Comparison of ENCODE assay signal across 8 cellular contexts in genomic region chr11:6482431-6482830, GRCh38. TPM values are rescaled to one million over a fixed set of nuclear protein-coding genes. Genes with fewer than 3 reads are reported as not detected.
A peak's percentile ranks its signal among the peaks of the same experiment; 100 is the strongest.
DNase-seq lines count a peak whose midpoint lies in the region; ATAC-seq and TF ChIP-seq lines count a peak whose summit lies in the region.

No MANE protein-coding gene starts in this region.

- peaks cover 81% of the 10 kb centered on the region for H3K36me3 ChIP-seq in RWPE2 (ENCODE audit: low read depth)
- H3K36me3 ChIP-seq in trophoblast cell (ENCODE audit: control insufficient read depth in 1 of 2, insufficient read depth in 2 of 2, low read length in 2 of 2) = peaks cover 22 to 37% of the 10 kb centered on the region in 2 experiments

- TF ChIP-seq CTCF in RWPE2 (IDR thresholded peaks at IDR 0.05; ENCODE audit: poor library complexity, severe bottlenecking) = no peak

- no peak overlapping the region for H3K18ac ChIP-seq in trophoblast cell (ENCODE audit: low read length)

- peaks cover 15% of the 10 kb centered on the region for H3K79me2 ChIP-seq in trophoblast cell (ENCODE audit: control insufficient read depth, insufficient read depth, low read length, poor library complexity)

- no peaks in the 10 kb centered on the region for H3K9me3 ChIP-seq in RWPE2 (ENCODE audit: severe bottlenecking)
- no peaks in the 10 kb centered on the region for H3K9me3 ChIP-seq in trophoblast cell (ENCODE audit: insufficient read depth, low read depth, low read length)

- H2BK5ac ChIP-seq in trophoblast cell (ENCODE audit: low read depth, low read length, poor library complexity) = no peak overlapping the region

- H3K23ac ChIP-seq in trophoblast cell (ENCODE audit: low read length) = no peak overlapping the region

- no peak overlapping the region for H4K12ac ChIP-seq in trophoblast cell (ENCODE audit: low read depth, low read length)

- no peak overlapping the region for H2AK5ac ChIP-seq in trophoblast cell (ENCODE audit: low read length)

- H3K14ac ChIP-seq in trophoblast cell (ENCODE audit: low read length) = no peak overlapping the region

- H2AFZ ChIP-seq in trophoblast cell (ENCODE audit: insufficient read depth, low read length, poor library complexity) = no peak overlapping the region

- H3K27me3 ChIP-seq in RWPE2 (ENCODE audit: insufficient read depth, poor library complexity, severe bottlenecking) (no peaks in the 10 kb centered on the region), trophoblast cell (ENCODE audit: insufficient read depth, low read length) (no peaks in the 10 kb centered on the region)

- peaks cover 6% of the 10 kb centered on the region for H3K4me1 ChIP-seq in RWPE2 (ENCODE audit: insufficient read depth, poor library complexity, severe bottlenecking)
- peaks cover 6 to 11% of the 10 kb centered on the region in 2 experiments for H3K4me1 ChIP-seq in trophoblast cell (ENCODE audit: control insufficient read depth in 1 of 2, insufficient read depth in 2 of 2, low read length in 2 of 2)

- peak overlapping the region; percentile 90 for H3K4ac ChIP-seq in trophoblast cell (ENCODE audit: low read depth, low read length)

- no peak overlapping the region for H2BK12ac ChIP-seq in trophoblast cell (ENCODE audit: low read length)

- H3K4me3 ChIP-seq in GM08714 (ENCODE audit: low read length) (peak overlapping the region; percentile 83), RWPE2 (ENCODE audit: severe bottlenecking) (peak overlapping the region; percentile 63), trophoblast cell (ENCODE audit: low read depth, low read length) (no peak overlapping the region)

- ATAC-seq in RWPE2 (ENCODE audit: low read depth) (no peak), HG03469 (IDR thresholded peaks at IDR 0.05; ENCODE audit: unreplicated experiment) (no peak)

- H4K8ac ChIP-seq in trophoblast cell (ENCODE audit: low read depth, low read length) = no peak overlapping the region

- peak overlapping the region; percentile 61 for H3K27ac ChIP-seq in RWPE2 (ENCODE audit: poor library complexity, severe bottlenecking)
- no peak overlapping the region for H3K27ac ChIP-seq in trophoblast cell (ENCODE audit: low read depth, low read length)

- H3K79me1 ChIP-seq in trophoblast cell (ENCODE audit: low read length) = peaks cover 9% of the 10 kb centered on the region

- H2BK120ac ChIP-seq in trophoblast cell (ENCODE audit: insufficient read depth, low read length, poor library complexity) = no peak overlapping the region

- no peak overlapping the region for H4K91ac ChIP-seq in trophoblast cell (ENCODE audit: low read depth, low read length)

- no CpG with 5 or more reads among the region's 5 CpGs for WGBS in trophoblast cell (ENCODE audit: extremely low coverage, insufficient coverage, insufficient read length)

- no peak overlapping the region for H3K9ac ChIP-seq in trophoblast cell (ENCODE audit: low read length)

- H3K4me2 ChIP-seq in trophoblast cell (ENCODE audit: low read length) = peak overlapping the region; percentile 67

- DNase-seq in RWPE2 (ENCODE audit: low spot score) (no peak), erythroblast (lab: John Stamatoyannopoulos, UW) (peak; percentile 27 to 43), trophoblast cell (no peak), SKM-1 (lab: John Stamatoyannopoulos, UW; ENCODE audit: unreplicated experiment) (no peak), NCI-H526 treated with DMSO at 0.1 percent for 48 hours (lab: John Stamatoyannopoulos, UW) (no peak), NCI-H446 (lab: John Stamatoyannopoulos, UW) (no peak)

- TF ChIP-seq POLR2A in erythroblast (IDR thresholded peaks at IDR 0.05; ENCODE audit: low read length) = no peak

RNA-seq across cellular contexts. Expression of gene TIMM10B, which starts 1.1 kb away (rescaled TPM):
- polyA plus RNA-seq in trophoblast cell (2013) = 36.3 and 36.7 TPM in 2 replicates

RNA-seq across cellular contexts. Expression of gene ARFIP2, which starts 1.3 kb away (rescaled TPM):
- 51.2 and 54.9 TPM in 2 replicates for polyA plus RNA-seq in trophoblast cell (2013)

RNA-seq across cellular contexts. Expression of gene TRIM3, which starts 8.7 kb away (rescaled TPM):
- polyA plus RNA-seq in trophoblast cell (2013) = 8.2 and 8.9 TPM in 2 replicates

RNA-seq across cellular contexts. Expression of gene DNHD1, which starts 14.6 kb away (rescaled TPM):
- polyA plus RNA-seq in trophoblast cell (2013) = 2.9 and 3.1 TPM in 2 replicates

RNA-seq across cellular contexts. Expression of gene HPX, which starts 41.6 kb away (rescaled TPM):
- polyA plus RNA-seq in trophoblast cell (2013) = 0.93 and 0.94 TPM in 2 replicates

Comparison
In these comparisons a context has a peak if more than half of its experiments do, and no peak if none do; other contexts are left out.
1. DNase-seq: peak in erythroblast (2 of 2); none in RWPE2 (single experiment), trophoblast cell (0 of 2), SKM-1 (single experiment), NCI-H526 treated with DMSO at 0.1 percent for 48 hours (single experiment) and NCI-H446 (0 of 2).